ENCODE assay signal across 9 cellular contexts in genomic region chr12:5171701-5172100, GRCh38.
A peak's percentile ranks its signal among the peaks of the same experiment; 100 is the strongest.
DNase-seq lines count a peak whose midpoint lies in the region; ATAC-seq and TF ChIP-seq lines count a peak whose summit lies in the region.
"Had no signal": no experiment of that assay in that cellular context is flagged by ENCODE, and none has a peak within 500 bp of the region (broad histone marks: within the 10 kb centered on the region; RNA-seq: fewer than 3 reads in every experiment).

No MANE protein-coding gene starts in this region.

- no peak overlapping the region for H3K4me3 Mint-ChIP-seq in progenitor cell of endocrine pancreas (ENCODE audit: low read depth)
- H3K4me3 Mint-ChIP-seq: dendritic cell treated with granulocyte-macrophage colony-stimulating factor and Interleukin-4, amounts not matched to agents 40 ng/mL and 50 ng/mL, for 4 days had no signal

- POLR2A ChIA-PET in AG04450 (lab: Yijun Ruan, JAX) = no interaction called here

- DNase-seq in AG04450 (ENCODE audit: low read depth, low spot score) = peak; percentile 47
- peak; percentile 58 for DNase-seq in H4 (ENCODE audit: low spot score)
- DNase-seq in RKO (ENCODE audit: low spot score) = peak; percentile 35
- DNase-seq in fibroblast of the aortic adventitia (ENCODE audit: low read depth) = peak; percentile 50
- peak; percentile 55 for DNase-seq in progenitor cell of endocrine pancreas (ENCODE audit: low spot score, unreplicated experiment)
- DNase-seq in activated gamma-delta T cell treated with Interleukin-2 at 50 U/mL for 16 hours = no peak
- no peak for DNase-seq in T1000 (lab: John Stamatoyannopoulos, UW)

- no peaks in the 10 kb centered on the region for H3K9me3 ChIP-seq in AG04450 (ENCODE audit: control insufficient read depth, insufficient read depth, low read length)

- H3K27ac Mint-ChIP-seq in progenitor cell of endocrine pancreas = no peak overlapping the region
- H3K27ac Mint-ChIP-seq: dendritic cell treated with granulocyte-macrophage colony-stimulating factor and Interleukin-4, amounts not matched to agents 40 ng/mL and 50 ng/mL, for 4 days had no signal

- no peak for ATAC-seq in GM18873 (IDR thresholded peaks at IDR 0.05; ENCODE audit: low FRiP score, unreplicated experiment)

- peaks cover 52% of the 10 kb centered on the region for H3K27me3 Mint-ChIP-seq in progenitor cell of endocrine pancreas

- CTCF ChIA-PET in AG04450 (lab: Charles Lee) = interaction anchor here (0.8 to 6.6 kb wide), 13 partner anchors 9 to 477 kb away, joined by 3 to 34 read pairs (median 5); no protein-coding TSS in a partner anchor

- H3K4me3 ChIP-seq in AG04450 (ENCODE audit: low read depth, low read length) = no peak overlapping the region
- H3K4me3 ChIP-seq in fibroblast of the aortic adventitia (ENCODE audit: low read depth, low read length) = no peak overlapping the region

- TF ChIP-seq CTCF in AG04450 (IDR thresholded peaks at IDR 0.05; ENCODE audit: low read depth, low read length) (peak; percentile 81), fibroblast of the aortic adventitia (IDR thresholded peaks at IDR 0.05; ENCODE audit: insufficient read depth, low read length) (peak; percentile 51), progenitor cell of endocrine pancreas (IDR thresholded peaks at IDR 0.05; ENCODE audit: unreplicated experiment) (peak; percentile 95)

- H3K9me3 Mint-ChIP-seq in progenitor cell of endocrine pancreas (ENCODE audit: low read depth) = peaks cover 3% of the 10 kb centered on the region
- H3K9me3 Mint-ChIP-seq: dendritic cell treated with granulocyte-macrophage colony-stimulating factor and Interleukin-4, amounts not matched to agents 40 ng/mL and 50 ng/mL, for 4 days had no signal

- no peaks in the 10 kb centered on the region for H3K27me3 ChIP-seq in AG04450 (ENCODE audit: control insufficient read depth, insufficient read depth, low read length)

- no peaks in the 10 kb centered on the region for H3K4me1 Mint-ChIP-seq in progenitor cell of endocrine pancreas (ENCODE audit: low read depth)

- no peaks in the 10 kb centered on the region for H3K36me3 Mint-ChIP-seq in progenitor cell of endocrine pancreas (ENCODE audit: insufficient read depth)

- H3K27ac ChIP-seq in AG04450 (ENCODE audit: low read depth, low read length) = no peak overlapping the region

Comparison
In these comparisons a context has a peak if more than half of its experiments do, and no peak if none do; other contexts are left out.
1. DNase-seq: peak in AG04450 (single experiment), H4 (single experiment), RKO (single experiment), fibroblast of the aortic adventitia (single experiment) and progenitor cell of endocrine pancreas (single experiment); none in activated gamma-delta T cell treated with Interleukin-2 at 50 U/mL for 16 hours (single experiment) and T1000 (single experiment).
2. Peak in every context shown above with its lines, with median percentiles within 50 percentile points of each other: CTCF ChIP-seq.